ENCODE assay signal across 1 cellular context in genomic region chr9:761793-762190, GRCh38.
TF ChIP-seq lines count a peak whose summit lies in the region.

No MANE protein-coding gene starts in this region.

TF ChIP-seq in IMR-90, 13 proteins besides CTCF, POLR2A, EP300 and RAD21 (continued from another document):
- TF ChIP-seq, protein P1, sequence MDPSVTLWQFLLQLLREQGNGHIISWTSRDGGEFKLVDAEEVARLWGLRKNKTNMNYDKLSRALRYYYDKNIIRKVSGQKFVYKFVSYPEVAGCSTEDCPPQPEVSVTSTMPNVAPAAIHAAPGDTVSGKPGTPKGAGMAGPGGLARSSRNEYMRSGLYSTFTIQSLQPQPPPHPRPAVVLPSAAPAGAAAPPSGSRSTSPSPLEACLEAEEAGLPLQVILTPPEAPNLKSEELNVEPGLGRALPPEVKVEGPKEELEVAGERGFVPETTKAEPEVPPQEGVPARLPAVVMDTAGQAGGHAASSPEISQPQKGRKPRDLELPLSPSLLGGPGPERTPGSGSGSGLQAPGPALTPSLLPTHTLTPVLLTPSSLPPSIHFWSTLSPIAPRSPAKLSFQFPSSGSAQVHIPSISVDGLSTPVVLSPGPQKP (IDR thresholded peaks at IDR 0.05; ENCODE audit: borderline replicate concordance, low read depth, low read length): no peak
- no peak for TF ChIP-seq MAZ (IDR thresholded peaks at IDR 0.05; ENCODE audit: borderline replicate concordance, low read depth, low read length)
